11 cellular contexts compared by ENCODE assay signal in the genomic region with DNA sequence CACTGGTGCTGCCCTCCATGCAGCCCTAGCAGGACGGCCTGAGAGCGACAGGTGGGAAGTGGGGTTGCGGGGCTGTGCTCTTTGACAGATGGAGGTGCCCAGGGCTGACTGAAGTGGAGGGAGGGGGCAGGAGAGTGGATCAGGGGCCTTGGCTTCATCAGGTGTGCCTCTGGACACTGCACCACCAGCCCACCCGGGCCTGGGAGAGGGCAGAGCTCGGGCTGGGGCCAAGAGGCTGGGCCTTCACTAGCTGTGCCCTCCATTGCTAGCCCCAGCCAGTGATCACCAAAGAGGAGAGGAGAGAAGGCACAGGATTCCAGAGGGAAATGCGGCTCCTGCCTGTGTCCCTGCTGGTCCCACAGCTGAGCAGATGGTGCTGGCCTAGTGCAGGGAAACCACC. TPM values are rescaled to one million over a fixed set of nuclear protein-coding genes. Genes with fewer than 3 reads are reported as not detected.
"Had no signal": no experiment of that assay in that cellular context is flagged by ENCODE, and none has a peak within 500 bp of the region (broad histone marks: within the 10 kb centered on the region; RNA-seq: fewer than 3 reads in every experiment).

No MANE protein-coding gene starts in this region.

RNA-seq across cellular contexts. Expression of a gene that starts 2.6 kb away (rescaled TPM):
- total RNA-seq: activated B cell treated with CpG ODN at 0.5 μM for 24 hours; activated CD4-positive, alpha-beta memory T cell treated with anti-CD3 and anti-CD28 coated beads for 36 hours; activated naive CD8-positive, alpha-beta T cell treated with anti-CD3 and anti-CD28 coated beads for 36 hours; ascending aorta; MCF 10A; OCI-LY7; PC-9; Right ventricle myocardium inferior; SK-MEL-5; T-cell; T-helper 17 cell had no signal

RNA-seq across cellular contexts. Expression of a gene that starts 14.5 kb away (rescaled TPM):
- total RNA-seq: activated B cell treated with CpG ODN at 0.5 μM for 24 hours; activated CD4-positive, alpha-beta memory T cell treated with anti-CD3 and anti-CD28 coated beads for 36 hours; activated naive CD8-positive, alpha-beta T cell treated with anti-CD3 and anti-CD28 coated beads for 36 hours; ascending aorta; MCF 10A; PC-9; Right ventricle myocardium inferior; SK-MEL-5; T-cell; T-helper 17 cell had no signal
